8 cellular contexts compared by ENCODE assay signal in the genomic region with DNA sequence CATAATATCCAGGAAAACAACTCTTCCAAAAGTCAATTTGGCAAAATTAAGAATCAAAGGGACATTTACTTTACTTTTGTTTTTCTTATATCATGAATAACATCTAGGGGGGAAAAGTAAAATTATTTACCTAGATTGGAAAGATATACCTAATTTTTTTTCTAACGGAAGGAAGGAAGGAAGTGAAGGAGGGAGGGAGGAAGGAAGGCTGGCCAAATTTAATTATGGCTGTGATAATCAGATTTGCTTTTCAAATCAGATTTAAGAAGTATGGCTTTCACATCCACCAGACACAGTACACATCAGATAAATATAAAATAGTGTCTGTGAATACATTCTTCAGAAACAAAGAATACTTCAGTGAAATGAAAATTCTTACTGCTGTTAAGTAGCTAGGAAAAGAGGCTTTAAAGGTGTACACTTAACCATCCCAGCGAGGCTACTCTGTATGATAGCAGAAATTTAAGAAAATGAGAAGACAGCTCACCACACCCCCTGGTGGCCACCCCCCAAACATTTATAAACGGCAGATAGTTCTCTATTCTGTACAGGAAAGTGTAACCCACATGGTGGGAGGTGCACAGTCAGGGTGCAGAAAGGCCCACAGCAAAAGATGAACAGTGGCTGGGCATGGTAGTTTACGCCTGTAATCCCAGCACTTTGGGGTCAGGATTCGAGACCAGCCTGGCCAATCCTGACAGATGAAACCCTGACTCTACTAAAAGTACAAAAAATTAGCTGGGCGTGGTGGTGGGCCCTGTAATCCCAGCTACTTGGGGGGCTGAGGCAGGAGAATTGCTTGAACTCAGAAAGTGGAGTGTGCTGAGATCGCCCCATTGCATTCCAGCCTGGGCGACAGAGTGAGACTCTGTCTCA.
DNase-seq lines count a peak whose midpoint lies in the region; ATAC-seq and TF ChIP-seq lines count a peak whose summit lies in the region.

No MANE protein-coding gene starts in this region.

- intact Hi-C loops in CD14-positive monocyte (cut with micrococcal nuclease) = loop anchor here (5.0 to 10.0 kb wide), 2 partner anchors 134 to 137 kb away; no protein-coding TSS in a partner anchor
- intact Hi-C loops in left lung (cut with DNase I) = no loop called here

- H3K4me1 ChIP-seq in left lung = peaks cover 0 to 18% of the 10 kb centered on the region in 2 donors

- peaks cover 22 to 33% of the 10 kb centered on the region in 2 donors for H3K36me3 Mint-ChIP-seq in CD14-positive monocyte

- H3K27ac ChIP-seq in left lung = no peak overlapping the region

- no peaks in the 10 kb centered on the region for H3K9me3 Mint-ChIP-seq in CD14-positive monocyte

- TF ChIP-seq CTCF in CD14-positive monocyte (IDR thresholded peaks at IDR 0.05) (peak; percentile 79), left lung (IDR thresholded peaks at IDR 0.05) (peak; percentile 62 to 73)

- H3K27ac Mint-ChIP-seq in CD14-positive monocyte = peak overlapping the region in 1 of 7 donors; percentile 39

- H3K27me3 Mint-ChIP-seq in CD14-positive monocyte (ENCODE audit: low read depth in 3 of 3) = peaks cover 0 to 3% (median 0%) of the 10 kb centered on the region in 3 donors

- H3K27me3 ChIP-seq in left lung = no peaks in the 10 kb centered on the region

- peak; percentile 97 for ATAC-seq in left lung

- H3K4me3 Mint-ChIP-seq in CD14-positive monocyte = no peak overlapping the region

- no peaks in the 10 kb centered on the region for H3K9me3 ChIP-seq in left lung

- no peak overlapping the region for H3K4me3 ChIP-seq in left lung

- H3K4me1 Mint-ChIP-seq in CD14-positive monocyte = peaks cover 13% of the 10 kb centered on the region

- no peaks in the 10 kb centered on the region for H3K36me3 ChIP-seq in left lung

- DNase-seq in CD14-positive monocyte (ENCODE audit: low spot score) (peak; percentile 52), H4 (ENCODE audit: low spot score) (peak; percentile 27), NCI-H446 (lab: John Stamatoyannopoulos, UW) (peak; percentile 43 to 56), cerebellar cortex (ENCODE audit: low spot score) (peak; percentile 74), left lung (peak in 1 of 2 donors; percentile 53), mesenteric fat pad (ENCODE audit: low spot score) (no peak)
- DNase-seq in activated CD4-positive, alpha-beta T cell treated with anti-CD3 and anti-CD28 coated beads for 1 hour = peak; percentile 70
- peak; percentile 57 to 81 (median 60) for DNase-seq in stimulated activated CD4-positive, alpha-beta T cell treated with anti-CD3 and anti-CD28 coated beads, TNF-alpha, amount 100 ng/mL, for 1 hour (ENCODE audit: low read depth in 3 of 3, low spot score in 1 of 3)

Comparison
In these comparisons a context has a peak if more than half of its experiments do, and no peak if none do; other contexts are left out.
1. intact Hi-C loops: an anchor here in CD14-positive monocyte (5.0 to 10.0 kb wide); none called in left lung.